8 cellular contexts compared by ENCODE assay signal in the genomic region with DNA sequence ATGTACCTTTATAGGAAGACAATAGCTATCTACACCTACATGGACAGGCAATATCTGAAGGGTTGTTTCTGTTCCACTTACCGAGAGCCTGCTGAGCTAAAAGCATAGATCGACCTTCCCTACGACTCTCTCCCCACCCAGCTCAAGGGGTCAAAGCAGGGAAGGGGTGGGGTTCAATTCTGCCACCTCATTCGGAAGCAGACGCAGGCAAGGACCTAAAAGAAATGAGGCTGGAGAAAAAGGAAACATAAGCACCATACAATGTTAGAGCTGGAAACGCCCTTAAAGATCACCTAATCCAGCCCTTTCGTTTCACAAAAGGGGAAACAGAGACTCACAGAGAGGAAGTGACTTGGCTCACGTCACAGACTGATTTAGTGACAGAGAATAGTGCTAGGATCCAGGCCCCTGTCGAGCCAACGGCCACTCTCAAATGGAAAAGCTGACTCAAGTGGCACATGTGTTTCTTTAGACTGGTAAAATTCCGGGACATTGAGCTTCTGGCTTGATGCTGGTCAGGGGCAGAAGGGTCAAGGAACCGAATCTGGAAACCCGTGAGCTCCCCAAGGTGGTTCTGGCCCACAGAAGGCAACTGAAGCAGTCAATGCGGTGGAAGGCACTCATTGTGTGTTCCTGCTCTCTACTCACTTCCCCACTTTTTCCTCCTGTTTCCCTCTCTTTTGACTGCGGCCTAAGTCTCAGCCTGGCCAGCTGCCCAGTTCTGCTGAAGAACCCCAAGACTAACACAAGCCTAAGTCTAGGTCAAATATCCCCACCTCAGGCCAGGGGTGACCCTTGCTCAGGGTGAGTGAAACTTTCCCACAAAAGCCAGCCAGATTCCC. TPM values are rescaled to one million over a fixed set of nuclear protein-coding genes. Genes with fewer than 3 reads are reported as not detected.
A peak's percentile ranks its signal among the peaks of the same experiment; 100 is the strongest.
DNase-seq lines count a peak whose midpoint lies in the region; TF ChIP-seq lines count a peak whose summit lies in the region.

No MANE protein-coding gene starts in this region.

- H3K9me3 Mint-ChIP-seq in progenitor cell of endocrine pancreas (ENCODE audit: low read depth), result peaks cover 9% of the 10 kb centered on the region

- TF ChIP-seq CTCF in A673 (conservative IDR thresholded peaks at IDR 0.05; ENCODE audit: low read depth, low read length) (no peak), smooth muscle cell (IDR thresholded peaks at IDR 0.05; ENCODE audit: borderline replicate concordance, insufficient read depth, poor library complexity, severe bottlenecking) (no peak), progenitor cell of endocrine pancreas (IDR thresholded peaks at IDR 0.05; ENCODE audit: unreplicated experiment) (no peak)

- H4K20me1 ChIP-seq in smooth muscle cell (ENCODE audit: low read depth), result peaks cover 4% of the 10 kb centered on the region

- peak overlapping the region; percentile 19 for H3K9ac ChIP-seq in HUES6 (ENCODE audit: low read length)
- peak overlapping the region; percentile 37 for H3K9ac ChIP-seq in smooth muscle cell (ENCODE audit: low read depth)

- intact Hi-C loops in A673 (cut with micrococcal nuclease; ENCODE audit: unreplicated experiment), result no loop called here

- in situ Hi-C loops in GM18951 (cut with MboI; ENCODE audit: low sequenced_read_pairs, unreplicated experiment), result no loop called here

- H3K4me1 Mint-ChIP-seq in progenitor cell of endocrine pancreas (ENCODE audit: low read depth), result peaks cover 3% of the 10 kb centered on the region

- no peaks in the 10 kb centered on the region for H3K36me3 Mint-ChIP-seq in progenitor cell of endocrine pancreas (ENCODE audit: insufficient read depth)

- CTCF ChIA-PET in A673 (lab: Charles Lee), result no interaction called here

- peak overlapping the region; percentile 16 for H3K4me2 ChIP-seq in smooth muscle cell

- no peak overlapping the region for H3K4me3 Mint-ChIP-seq in progenitor cell of endocrine pancreas (ENCODE audit: low read depth)

- H3K4me1 ChIP-seq in A673 (ENCODE audit: insufficient read depth, low read length, poor library complexity, severe bottlenecking) (peaks cover 27% of the 10 kb centered on the region), HUES6 (ENCODE audit: control insufficient read depth, insufficient read depth, low read length) (peaks cover 32% of the 10 kb centered on the region), smooth muscle cell (ENCODE audit: low read depth) (peaks cover 12% of the 10 kb centered on the region)

- H3F3A ChIP-seq in smooth muscle cell (ENCODE audit: low read depth), result no peaks in the 10 kb centered on the region

- WGBS in smooth muscle cell (ENCODE audit: low lambda C conversion rate), result 68% methylated on average over 15 of the region's 15 CpGs

- no peak overlapping the region for H2AFZ ChIP-seq in smooth muscle cell (ENCODE audit: low read depth)

- TF ChIP-seq POLR2A in GM18951 (IDR thresholded peaks at IDR 0.05; ENCODE audit: extremely low read depth, insufficient read depth, insufficient read length), result peak; percentile 53

- H3K36me3 ChIP-seq in A673 (ENCODE audit: insufficient read depth, low read length, poor library complexity, severe bottlenecking), result no peaks in the 10 kb centered on the region
- no peaks in the 10 kb centered on the region for H3K36me3 ChIP-seq in HUES6 (ENCODE audit: control insufficient read depth, insufficient read depth, low read length)
- no peaks in the 10 kb centered on the region for H3K36me3 ChIP-seq in smooth muscle cell (ENCODE audit: low read depth)

- POLR2A ChIA-PET in A673 (lab: Charles Lee; ENCODE audit: low non-redundant PET), result no interaction called here

- DNase-seq in A673 (ENCODE audit: low spot score) (peak; percentile 36), globus pallidus (ENCODE audit: low spot score) (peak; percentile 31), smooth muscle cell (lab: John Stamatoyannopoulos, UW; ENCODE audit: unreplicated experiment) (no peak), RKO (ENCODE audit: low spot score) (no peak), progenitor cell of endocrine pancreas (ENCODE audit: low spot score, unreplicated experiment) (no peak)
- DNase-seq in activated CD4-positive, alpha-beta T cell treated with anti-CD3 and anti-CD28 coated beads for 4 hours, result peak; percentile 49 to 63

- no peak overlapping the region for H3K27ac Mint-ChIP-seq in progenitor cell of endocrine pancreas

- H3K27ac ChIP-seq in A673 (ENCODE audit: low read depth, low read length, poor library complexity, severe bottlenecking) (peak overlapping the region; percentile 77), HUES6 (ENCODE audit: low read depth, low read length) (0 out of 2 replicates have a peak overlapping the region, but pooled peaks have one; percentile 2), smooth muscle cell (ENCODE audit: low read depth) (peak overlapping the region; percentile 62)

- H3K27me3 ChIP-seq in A673 (replicated peaks; ENCODE audit: insufficient read depth, low read depth, low read length, poor library complexity) (no peaks in the 10 kb centered on the region), HUES6 (ENCODE audit: control insufficient read depth, insufficient read depth, low read length) (no peaks in the 10 kb centered on the region), smooth muscle cell (ENCODE audit: low read depth) (no peaks in the 10 kb centered on the region)

- H3K79me2 ChIP-seq in smooth muscle cell (ENCODE audit: low read depth), result peaks cover 88% of the 10 kb centered on the region

- H3K9me3 ChIP-seq in A673 (ENCODE audit: low read depth, low read length, poor library complexity, severe bottlenecking) (no peaks in the 10 kb centered on the region), HUES6 (ENCODE audit: control insufficient read depth, insufficient read depth, low read depth, low read length) (no peaks in the 10 kb centered on the region; the same call in 1 of the 2 replicates), smooth muscle cell (replicated peaks; ENCODE audit: low read depth) (no peaks in the 10 kb centered on the region)

- H3K4me3 ChIP-seq in A673 (ENCODE audit: low read depth, low read length, poor library complexity, severe bottlenecking) (no peak overlapping the region), HUES6 (ENCODE audit: low read depth, low read length) (no peak overlapping the region), smooth muscle cell (no peak overlapping the region)

- no peaks in the 10 kb centered on the region for H3K27me3 Mint-ChIP-seq in progenitor cell of endocrine pancreas

- BruUV-seq in A673 (replicated peaks; lab: Mats Ljungman, UMichigan), result no TSS peak

RNA-seq across cellular contexts. Expression of gene SEPTIN6, which starts 7.5 kb away (rescaled TPM):
- total RNA-seq in A673 (2021) (61.5 and 69.1 TPM in 2 replicates), smooth muscle cell (58.1 and 75.1 TPM in 2 replicates), progenitor cell of endocrine pancreas (37.1 and 40.2 TPM in 2 replicates)
- 50.6 and 58.4 TPM in 2 replicates for polyA plus RNA-seq in smooth muscle cell

Comparison
In these comparisons a context has a peak if more than half of its experiments do, and no peak if none do; other contexts are left out.
1. DNase-seq: peak in A673 (single experiment), activated CD4-positive, alpha-beta T cell treated with anti-CD3 and anti-CD28 coated beads for 4 hours (2 of 2) and globus pallidus (single experiment); none in smooth muscle cell (single experiment), RKO (single experiment) and progenitor cell of endocrine pancreas (single experiment).
2. H3K27ac ChIP-seq: peak in every context shown above with its lines; median percentile 77 in A673; 62 in smooth muscle cell; 2 in HUES6.